21 cellular contexts compared by ENCODE assay signal in genomic region chr2:172997031-172997430, GRCh38.
"Had no signal": no experiment of that assay in that cellular context is flagged by ENCODE, and none has a peak within 500 bp of the region (broad histone marks: within the 10 kb centered on the region; RNA-seq: fewer than 3 reads in every experiment).

No MANE protein-coding gene starts in this region.

- H3K9me3 ChIP-seq: adrenal gland, colonic mucosa, esophagus muscularis mucosa, upper lobe of right lung had no signal

- H3K4me3 ChIP-seq: adrenal gland, colonic mucosa, esophagus muscularis mucosa, upper lobe of right lung had no signal

- H3K4me1 ChIP-seq: colonic mucosa had no signal

- H3K27ac ChIP-seq: adrenal gland, colonic mucosa, esophagus muscularis mucosa, upper lobe of right lung had no signal

- ATAC-seq: activated CD8-positive, alpha-beta T cell treated with anti-CD3 and anti-CD28 coated beads for 36 hours; activated T-cell treated with anti-CD3 and anti-CD28 coated beads, Interleukin-2, amount 50 U/mL, for 4 hours; left ventricle myocardium superior; T-helper 17 cell; upper lobe of right lung; WTC11 had no signal

- DNase-seq: activated CD4-positive, alpha-beta T cell treated with anti-CD3 and anti-CD28 coated beads for 48 hours; activated CD8-positive, alpha-beta T cell treated with anti-CD3 and anti-CD28 coated beads for 36 hours; activated effector memory CD4-positive, alpha-beta T cell treated with Interleukin-2 at 50 U/mL for 16 hours; activated naive CD4-positive, alpha-beta T cell treated with anti-CD3 and anti-CD28 coated beads, Interleukin-2, amount 50 U/mL, for 16 hours; activated T-cell treated with anti-CD3 and anti-CD28 coated beads, Interleukin-2, amount 50 U/mL, for 4 hours; adrenal gland; central memory CD4-positive, alpha-beta T cell; colonic mucosa; effector CD4-positive, alpha-beta T cell; hippocampal formation; left ventricle myocardium superior; nucleus accumbens; posterior cingulate gyrus; stimulated activated CD4-positive, alpha-beta T cell treated with anti-CD3 and anti-CD28 coated beads, Interleukin-15, amount 100 ng/mL, for 24 hours; stimulated activated CD4-positive, alpha-beta T cell treated with anti-CD3 and anti-CD28 coated beads, Interleukin-4, amount 100 ng/mL, for 1 hour; stimulated activated naive CD4-positive, alpha-beta T cell treated with Interleukin-2 at 50 U/mL for 16 hours; substantia nigra; T-helper 17 cell; upper lobe of right lung had no signal

- H3K27me3 ChIP-seq: adrenal gland, colonic mucosa, esophagus muscularis mucosa, upper lobe of right lung had no signal

- H3K36me3 ChIP-seq: colonic mucosa, upper lobe of right lung had no signal
